ENCODE assay signal across 8 cellular contexts in the genomic region with DNA sequence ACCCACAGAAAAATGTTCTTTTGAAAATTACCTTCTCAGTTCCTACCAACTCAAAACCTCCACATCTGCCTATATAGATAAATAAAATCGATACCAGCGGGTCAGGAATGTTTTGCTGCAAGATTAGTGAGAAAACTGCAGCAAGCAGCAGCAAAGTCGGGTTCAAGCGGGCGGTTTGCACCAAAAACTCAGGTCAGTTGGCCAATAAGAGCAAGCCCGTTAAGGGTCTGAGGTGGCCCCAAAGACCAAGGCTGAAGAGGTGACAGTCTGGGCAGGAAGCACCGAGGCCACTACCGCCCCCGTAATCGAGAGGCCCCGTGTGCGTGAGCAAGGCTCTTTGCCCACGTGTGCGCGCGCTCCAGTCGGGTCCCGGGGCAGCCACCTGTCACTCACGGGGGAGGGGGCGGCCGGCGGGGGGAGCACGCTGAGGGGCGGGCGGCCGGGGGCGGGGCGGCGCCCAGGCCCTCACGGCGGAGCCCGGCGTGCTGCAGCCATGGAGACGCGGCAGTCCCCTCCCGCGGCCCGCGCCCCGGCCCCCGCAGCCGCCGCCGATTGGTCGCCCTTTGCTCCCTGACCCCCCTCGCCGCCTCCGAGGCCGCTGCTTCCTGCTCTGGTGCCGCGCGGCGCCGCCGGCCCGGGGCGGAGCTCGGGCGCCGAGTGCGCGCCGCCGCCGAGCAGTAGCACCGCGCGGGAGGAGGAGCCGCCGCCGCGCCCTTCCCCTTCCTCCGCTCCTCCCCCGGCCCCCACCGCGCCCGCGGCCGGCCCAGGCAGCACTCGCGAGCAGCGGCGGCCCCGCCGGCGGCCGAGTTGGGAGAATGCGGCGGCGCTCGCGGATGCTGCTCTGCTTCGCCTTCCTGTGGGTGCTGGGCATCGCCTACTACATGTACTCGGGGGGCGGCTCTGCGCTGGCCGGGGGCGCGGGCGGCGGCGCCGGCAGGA. TPM values are rescaled to one million over a fixed set of nuclear protein-coding genes. Genes with fewer than 3 reads are reported as not detected.
DNase-seq lines count a peak whose midpoint lies in the region; ATAC-seq and TF ChIP-seq lines count a peak whose summit lies in the region.

A gene (plus strand): TSS at position 773 of the 939 bp plus-strand sequence. CDS start 43 bp downstream, at position 816.

- H3K27ac ChIP-seq in cardiac muscle cell, result peak within 1 kb of the TSS; percentile 88
- H3K27ac ChIP-seq in trophoblast cell (ENCODE audit: low read depth, low read length), result peak within 1 kb of the TSS; percentile 80
- peak within 1 kb of the TSS; percentile 87 to 97 for H3K27ac ChIP-seq in tibial artery

- peak within 1 kb of the TSS; percentile 91 for H2AFZ ChIP-seq in trophoblast cell (ENCODE audit: insufficient read depth, low read length, poor library complexity)

- DNase-seq in GM13976 (ENCODE audit: low spot score) (peak; percentile 98), NCI-H1436 (lab: John Stamatoyannopoulos, UW) (peak; percentile 93), T follicular helper cell (ENCODE audit: low read depth) (peak; percentile 79), cardiac muscle cell (ENCODE audit: low read depth in 1 of 2, low spot score in 1 of 2) (peak; percentile 92 to 96), trophoblast cell (peak; percentile 81 to 92), tibial artery (peak; percentile 83 to 93)
- DNase-seq in activated naive CD8-positive, alpha-beta T cell treated with anti-CD3 and anti-CD28 coated beads, Interleukin-2, amount 50 U/mL, for 24 hours, result peak; percentile 89

- H3K18ac ChIP-seq in trophoblast cell (ENCODE audit: low read length), result peak within 1 kb of the TSS; percentile 95

- peak within 1 kb of the TSS; percentile 19 for H2BK12ac ChIP-seq in trophoblast cell (ENCODE audit: low read length)

- H3K14ac ChIP-seq in trophoblast cell (ENCODE audit: low read length), result peak within 1 kb of the TSS; percentile 91

- H3K4me2 ChIP-seq in trophoblast cell (ENCODE audit: low read length), result peak within 1 kb of the TSS; percentile 94

- H3K4ac ChIP-seq in trophoblast cell (ENCODE audit: low read depth, low read length), result peak within 1 kb of the TSS; percentile 85

- H3K4me3 ChIP-seq in cardiac muscle cell, result peak within 1 kb of the TSS; percentile 99
- H3K4me3 ChIP-seq in trophoblast cell (ENCODE audit: low read depth, low read length), result peak within 1 kb of the TSS; percentile 85
- H3K4me3 ChIP-seq in tibial artery, result peak within 1 kb of the TSS; percentile 79

- peaks cover 16% of the 10 kb centered on the region for H3K79me1 ChIP-seq in trophoblast cell (ENCODE audit: low read length)

- peak within 1 kb of the TSS; percentile 46 for H4K12ac ChIP-seq in trophoblast cell (ENCODE audit: low read depth, low read length)

- no peaks in the 10 kb centered on the region for H3K27me3 Mint-ChIP-seq in activated naive CD8-positive, alpha-beta T cell treated with anti-CD3 and anti-CD28 coated beads, Interleukin-2, amount 50 U/mL, for 24 hours

- TF ChIP-seq CTCF in GM13976 (IDR thresholded peaks at IDR 0.05; ENCODE audit: borderline replicate concordance, control extremely low read depth, extremely low read depth, insufficient read depth, missing control alignments) (no peak), cardiac muscle cell (IDR thresholded peaks at IDR 0.05; ENCODE audit: low read depth, low read length) (no peak), tibial artery (IDR thresholded peaks at IDR 0.05) (no peak)

- H3K9ac ChIP-seq in trophoblast cell (ENCODE audit: low read length), result peak within 1 kb of the TSS; percentile 92

- peaks cover 9% of the 10 kb centered on the region for H3K9me3 Mint-ChIP-seq in activated naive CD8-positive, alpha-beta T cell treated with anti-CD3 and anti-CD28 coated beads, Interleukin-2, amount 50 U/mL, for 24 hours

- H3K27ac Mint-ChIP-seq in activated naive CD8-positive, alpha-beta T cell treated with anti-CD3 and anti-CD28 coated beads, Interleukin-2, amount 50 U/mL, for 24 hours, result peak within 1 kb of the TSS; percentile 90

- H2AK5ac ChIP-seq in trophoblast cell (ENCODE audit: low read length), result peak within 1 kb of the TSS; percentile 92

- in situ Hi-C loops in GM13976 (cut with MboI; ENCODE audit: low sequenced_read_pairs, unreplicated experiment), result no loop called here

- peak; percentile 89 for ATAC-seq in HG02798 (IDR thresholded peaks at IDR 0.05; ENCODE audit: poor library complexity, unreplicated experiment)
- ATAC-seq in activated naive CD8-positive, alpha-beta T cell treated with anti-CD3 and anti-CD28 coated beads, Interleukin-2, amount 50 U/mL, for 24 hours, result peak; percentile 90

- H4K91ac ChIP-seq in trophoblast cell (ENCODE audit: low read depth, low read length), result peak within 1 kb of the TSS; percentile 87

- peaks cover 2% of the 10 kb centered on the region for H3K36me3 Mint-ChIP-seq in activated naive CD8-positive, alpha-beta T cell treated with anti-CD3 and anti-CD28 coated beads, Interleukin-2, amount 50 U/mL, for 24 hours (ENCODE audit: low read depth)

- no CpG with 5 or more reads among the region's 104 CpGs for WGBS in trophoblast cell (ENCODE audit: extremely low coverage, insufficient coverage, insufficient read length)

- H3K9me3 ChIP-seq in cardiac muscle cell (ENCODE audit: low read depth), result no peaks in the 10 kb centered on the region
- H3K9me3 ChIP-seq in trophoblast cell (ENCODE audit: insufficient read depth, low read depth, low read length), result peaks cover 1% of the 10 kb centered on the region
- peaks cover 0 to 4% (median 0%) of the 10 kb centered on the region in 3 donors for H3K9me3 ChIP-seq in tibial artery

- peak within 1 kb of the TSS; percentile 71 for H2BK5ac ChIP-seq in trophoblast cell (ENCODE audit: low read depth, low read length, poor library complexity)

- H3K4me1 Mint-ChIP-seq in activated naive CD8-positive, alpha-beta T cell treated with anti-CD3 and anti-CD28 coated beads, Interleukin-2, amount 50 U/mL, for 24 hours, result peaks cover 46% of the 10 kb centered on the region

- H3K4me1 ChIP-seq in cardiac muscle cell (ENCODE audit: low read depth) (peaks cover 36% of the 10 kb centered on the region), trophoblast cell (ENCODE audit: control insufficient read depth in 1 of 2, insufficient read depth in 2 of 2, low read length in 2 of 2) (peaks cover 7 to 8% of the 10 kb centered on the region in 2 experiments), tibial artery (peaks cover 0 to 42% (median 24%) of the 10 kb centered on the region in 4 donors)

- H3K4me3 Mint-ChIP-seq in activated naive CD8-positive, alpha-beta T cell treated with anti-CD3 and anti-CD28 coated beads, Interleukin-2, amount 50 U/mL, for 24 hours, result peak within 1 kb of the TSS; percentile 84

- H3K79me2 ChIP-seq in trophoblast cell (ENCODE audit: control insufficient read depth, insufficient read depth, low read length, poor library complexity), result peaks cover 21% of the 10 kb centered on the region

- no peaks in the 10 kb centered on the region for H3K27me3 ChIP-seq in cardiac muscle cell
- no peaks in the 10 kb centered on the region for H3K27me3 ChIP-seq in trophoblast cell (ENCODE audit: insufficient read depth, low read length)
- H3K27me3 ChIP-seq in tibial artery, result no peaks in the 10 kb centered on the region

- H2BK120ac ChIP-seq in trophoblast cell (ENCODE audit: insufficient read depth, low read length, poor library complexity), result peak within 1 kb of the TSS; percentile 76

- intact Hi-C loops in tibial artery (cut with DNase I; ENCODE audit: low total_unique reads), result loop anchor here (5.0 to 10.0 kb wide), 2 partner anchors 58 to 201 kb away; no protein-coding TSS in a partner anchor

- no peaks in the 10 kb centered on the region for H3K36me3 ChIP-seq in cardiac muscle cell
- H3K36me3 ChIP-seq in trophoblast cell (ENCODE audit: control insufficient read depth in 1 of 2, insufficient read depth in 2 of 2, low read length in 2 of 2), result peaks cover 0 to 2% of the 10 kb centered on the region in 2 experiments
- H3K36me3 ChIP-seq in tibial artery, result no peaks in the 10 kb centered on the region

- no peak within 1 kb of the TSS for H3K23ac ChIP-seq in trophoblast cell (ENCODE audit: low read length)

- peak within 1 kb of the TSS; percentile 83 for H4K8ac ChIP-seq in trophoblast cell (ENCODE audit: low read depth, low read length)

RNA-seq across cellular contexts. Expression of the gene that starts here (rescaled TPM):
- 83.5 and 92.1 TPM in 2 replicates for total RNA-seq in cardiac muscle cell
- 71.4 and 73.5 TPM in 2 replicates for polyA plus RNA-seq in cardiac muscle cell
- 156 and 169 TPM in 2 replicates for polyA plus RNA-seq in trophoblast cell (2013)

Comparison
In these comparisons a context has a peak if more than half of its experiments do, and no peak if none do; other contexts are left out.
1. Peak in every context shown above with its lines: DNase-seq, ATAC-seq, H3K4me3 ChIP-seq and H3K27ac ChIP-seq.